In genomic region chr13:98575876-98576214, GRCh38 we compare ENCODE assay signal across 8 cellular contexts. TPM values are rescaled to one million over a fixed set of nuclear protein-coding genes. Genes with fewer than 3 reads are reported as not detected.
DNase-seq lines count a peak whose midpoint lies in the region; TF ChIP-seq lines count a peak whose summit lies in the region.

No MANE protein-coding gene starts in this region.

- H3K27ac ChIP-seq in RWPE1 (peak overlapping the region; percentile 97), esophagus muscularis mucosa (replicated peaks in 1 of 4) (peak overlapping the region; percentile 90 to 99 (median 99)), prostate gland (peak overlapping the region; percentile 96 to 97)

- H3K27me3 ChIP-seq in esophagus muscularis mucosa (no peaks in the 10 kb centered on the region), prostate gland (replicated peaks; ENCODE audit: insufficient read depth) (no peaks in the 10 kb centered on the region)

- H3K9me3 ChIP-seq in esophagus muscularis mucosa (no peaks in the 10 kb centered on the region), prostate gland (no peaks in the 10 kb centered on the region)

- TF ChIP-seq POLR2A in esophagus muscularis mucosa (IDR thresholded peaks at IDR 0.05; ENCODE audit: low read depth) (no peak), prostate gland (IDR thresholded peaks at IDR 0.05) (no peak)

- no peak for TF ChIP-seq CTCF in RWPE1 (conservative IDR thresholded peaks at IDR 0.05; ENCODE audit: low read depth)
- TF ChIP-seq CTCF in esophagus muscularis mucosa (IDR thresholded peaks at IDR 0.05), result no peak
- no peak for TF ChIP-seq CTCF in prostate gland (IDR thresholded peaks at IDR 0.05)

- CTCF ChIA-PET in RWPE1 (lab: Yijun Ruan, JAX), result interaction anchor here (0.9 kb wide), 1 partner anchor 128 kb away, joined by 3 read pairs; no protein-coding TSS in a partner anchor

- intact Hi-C loops in esophagus muscularis mucosa (cut with DNase I) (loop anchor here (2.0 to 5.0 kb wide), 2 partner anchors 79 to 123 kb away; no protein-coding TSS in a partner anchor), prostate gland (cut with DNase I) (loop anchor here (5.0 to 10.0 kb wide), 5 partner anchors 34 to 1461 kb away; no protein-coding TSS in a partner anchor)

- DNase-seq in RWPE1 (ENCODE audit: low spot score) (no peak), esophagus muscularis mucosa (ENCODE audit: extremely low spot score) (no peak), prostate gland (ENCODE audit: low spot score) (no peak), NCI-H128 (lab: John Stamatoyannopoulos, UW; ENCODE audit: unreplicated experiment) (no peak), HT-29 (ENCODE audit: low spot score) (no peak), H4 (ENCODE audit: low spot score) (no peak), ecto neural progenitor cell (ENCODE audit: low spot score) (no peak)

- WGBS in esophagus muscularis mucosa, result 2% methylated on average over 17 of the region's 17 CpGs
- under 1% methylated on average over 17 of the region's 17 CpGs for WGBS in prostate gland

- H3K36me3 ChIP-seq in esophagus muscularis mucosa, result no peaks in the 10 kb centered on the region
- no peaks in the 10 kb centered on the region for H3K36me3 ChIP-seq in prostate gland

- peaks cover 55 to 64% (median 58%) of the 10 kb centered on the region in 4 donors for H3K4me1 ChIP-seq in esophagus muscularis mucosa
- H3K4me1 ChIP-seq in prostate gland (replicated peaks), result peaks cover 4% of the 10 kb centered on the region

- POLR2A ChIA-PET in RWPE1 (lab: Yijun Ruan, JAX; ENCODE audit: low non-redundant PET), result interaction anchor here (0.7 kb wide), 1 partner anchor 60 kb away, joined by 3 read pairs; no protein-coding TSS in a partner anchor

- TF ChIP-seq EP300 in esophagus muscularis mucosa (IDR thresholded peaks at IDR 0.05), result no peak

- peak overlapping the region; percentile 98 for H3K4me3 ChIP-seq in GM08714 (ENCODE audit: low read length)
- H3K4me3 ChIP-seq in esophagus muscularis mucosa, result peak overlapping the region; percentile 75 to 99 (median 88)
- peak overlapping the region; percentile 92 for H3K4me3 ChIP-seq in prostate gland

RNA-seq across cellular contexts. Expression of gene STK24, which starts 1.1 kb away (rescaled TPM):
- total RNA-seq in esophagus muscularis mucosa (100 to 1,000 TPM in 2 of 4 donors, 10 to 100 TPM in 2; 61.9 to 108 (median 96.7) TPM), prostate gland (100 to 1,000 TPM in 1 of 2 donors, 10 to 100 TPM in 1; 80.5 to 187 TPM)
- total RNA-seq in HT-29 (2014; rRNA removed; shearing (Covaris generic)), result 107 and 113 TPM in 2 replicates
- 57.3 and 73.4 TPM in 2 replicates for total RNA-seq in H4 (2014; rRNA removed; shearing (Covaris generic))
